Comparison of ENCODE assay signal across 1 cellular context in the genomic region with DNA sequence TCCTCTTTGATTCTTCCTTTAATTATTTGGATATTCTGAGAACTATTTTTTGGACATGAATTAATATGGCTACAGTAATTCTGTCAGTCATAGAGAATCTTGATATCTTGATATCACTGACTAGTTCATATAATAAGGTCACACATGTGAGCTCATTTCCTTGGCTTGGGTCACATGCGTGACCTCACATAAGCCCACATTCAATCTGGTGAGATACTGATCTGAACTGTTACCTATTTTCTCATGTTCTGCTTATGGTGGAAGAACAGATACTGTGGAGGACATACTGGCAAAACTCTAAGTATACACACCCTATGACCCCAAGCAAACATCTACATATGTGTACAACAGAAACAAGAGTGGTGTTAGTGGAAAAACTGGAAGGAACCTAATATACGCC.
TF ChIP-seq lines count a peak whose summit lies in the region.

No MANE protein-coding gene starts in this region.

TF ChIP-seq in endothelial cell of umbilical vein, 7 proteins besides CTCF, POLR2A, EP300 and RAD21 (continued from another document):
- no peak for TF ChIP-seq MYC (IDR thresholded peaks at IDR 0.05; ENCODE audit: low read depth, low read length)
TF ChIP-seq in endothelial cell of umbilical vein: peak in this region for 1.
